1 cellular context compared by ENCODE assay signal in the genomic region with DNA sequence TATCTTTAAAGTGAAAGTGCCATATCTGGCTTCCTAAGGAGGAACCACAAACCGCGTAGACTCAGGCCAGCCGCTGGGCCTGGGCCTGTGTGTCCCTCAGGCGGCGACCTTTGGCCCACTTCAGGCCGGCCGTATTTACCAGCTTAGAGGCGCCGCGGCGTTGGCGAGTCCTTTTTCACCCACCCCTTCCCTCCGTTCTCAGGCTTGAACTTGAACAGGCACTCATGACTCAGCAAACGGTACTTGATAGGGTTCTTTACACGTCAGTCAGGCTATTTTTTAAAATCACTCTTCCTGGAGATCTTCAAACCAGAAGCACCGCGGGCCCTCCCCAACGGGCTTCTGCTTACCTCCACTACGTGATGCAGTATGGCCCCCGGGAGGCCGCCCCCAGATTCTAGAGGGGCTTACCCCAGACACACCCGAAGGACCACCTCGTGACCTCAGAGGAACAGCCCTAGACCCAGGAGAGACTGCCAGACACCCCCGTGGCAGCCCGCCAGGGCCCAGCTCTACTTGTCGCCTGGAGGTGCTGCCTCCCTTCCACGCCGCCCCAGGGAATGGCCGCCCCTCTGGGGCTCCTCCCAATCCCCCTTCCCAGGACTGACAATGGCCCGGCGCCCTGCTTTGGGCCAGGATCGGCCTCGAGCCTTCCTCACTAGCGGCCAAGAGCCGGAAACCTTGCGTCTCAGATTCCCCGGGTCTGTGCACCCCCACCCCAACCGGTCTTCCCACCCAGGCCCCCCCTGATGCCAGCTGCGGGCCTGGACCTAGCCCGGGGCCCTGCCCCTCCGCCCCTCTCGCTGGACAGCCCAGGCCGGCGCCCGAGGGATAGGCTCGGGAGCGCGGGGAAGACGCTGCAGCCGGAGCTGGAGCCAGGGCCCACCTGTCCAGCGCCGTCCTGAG.
A peak's percentile ranks its signal among the peaks of the same experiment; 100 is the strongest.
TF ChIP-seq lines count a peak whose summit lies in the region.

No MANE protein-coding gene starts in this region.

TF ChIP-seq in K562, 482 proteins besides CTCF, POLR2A, EP300 and RAD21 (continued from another document):
- TF ChIP-seq, protein P1, sequence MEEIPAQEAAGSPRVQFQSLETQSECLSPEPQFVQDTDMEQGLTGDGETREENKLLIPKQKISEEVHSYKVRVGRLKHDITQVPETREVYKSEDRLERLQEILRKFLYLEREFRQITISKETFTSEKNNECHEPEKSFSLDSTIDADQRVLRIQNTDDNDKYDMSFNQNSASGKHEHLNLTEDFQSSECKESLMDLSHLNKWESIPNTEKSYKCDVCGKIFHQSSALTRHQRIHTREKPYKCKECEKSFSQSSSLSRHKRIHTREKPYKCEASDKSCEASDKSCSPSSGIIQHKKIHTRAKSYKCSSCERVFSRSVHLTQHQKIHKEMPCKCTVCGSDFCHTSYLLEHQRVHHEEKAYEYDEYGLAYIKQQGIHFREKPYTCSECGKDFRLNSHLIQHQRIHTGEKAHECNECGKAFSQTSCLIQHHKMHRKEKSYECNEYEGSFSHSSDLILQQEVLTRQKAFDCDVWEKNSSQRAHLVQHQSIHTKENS (CRISPR knock-in tag; IDR thresholded peaks at IDR 0.05), result no peak
- TF ChIP-seq NFRKB (IDR thresholded peaks at IDR 0.05; ENCODE audit: low read depth) (peak; percentile 89), GTF2E2 (tag; IDR thresholded peaks at IDR 0.05) (no peak), ZBTB17 (CRISPR knock-in tag; IDR thresholded peaks at IDR 0.05) (no peak)
